Comparison of ENCODE assay signal across 11 cellular contexts in genomic region chr13:113928701-113929627, GRCh38. TPM values are rescaled to one million over a fixed set of nuclear protein-coding genes. Genes with fewer than 3 reads are reported as not detected.
DNase-seq lines count a peak whose midpoint lies in the region; ATAC-seq and TF ChIP-seq lines count a peak whose summit lies in the region.
"Had no signal": no experiment of that assay in that cellular context is flagged by ENCODE, and none has a peak within 500 bp of the region (broad histone marks: within the 10 kb centered on the region; RNA-seq: fewer than 3 reads in every experiment).

No MANE protein-coding gene starts in this region.

- peaks cover 0 to 4% (median 0%) of the 10 kb centered on the region in 7 donors for H3K9me3 Mint-ChIP-seq in CD14-positive monocyte

- TF ChIP-seq CTCF in CD14-positive monocyte (IDR thresholded peaks at IDR 0.05) = no peak

- no peaks in the 10 kb centered on the region for H3K27me3 ChIP-seq in adipocyte (replicated peaks; ENCODE audit: control insufficient read depth, insufficient read depth, low read length)

- peak overlapping the region; percentile 68 for H3K9ac ChIP-seq in adipocyte (ENCODE audit: low read length)

- DNase-seq in CD14-positive monocyte (ENCODE audit: low spot score) = peak; percentile 33
- peak; percentile 76 for DNase-seq in adipocyte (ENCODE audit: low read depth)
- peak in 38 of 42 donors; percentile 13 to 78 (median 52) for DNase-seq in head of caudate nucleus
- peak in 7 of 10 donors; percentile 30 to 88 (median 51) for DNase-seq in posterior cingulate gyrus
- DNase-seq in NCI-H526 treated with DMSO at 0.1 percent for 48 hours (lab: John Stamatoyannopoulos, UW) = no peak
- no peak for DNase-seq in HPDE6-E6E7 (ENCODE audit: extremely low spot score)
- DNase-seq: effector CD8-positive, alpha-beta T cell; NCI-H1105 treated with DMSO at 0.1 percent for 48 hours; small intestine had no signal

- intact Hi-C loops in CD14-positive monocyte (cut with micrococcal nuclease) = no loop called here
- intact Hi-C loops in head of caudate nucleus (cut with DNase I) = no loop called here
- intact Hi-C loops in posterior cingulate gyrus (cut with DNase I) = no loop called here

- no peaks in the 10 kb centered on the region for H3K9me3 ChIP-seq in adipocyte (ENCODE audit: control insufficient read depth, low read length)

- H3K4me3 ChIP-seq in adipocyte (ENCODE audit: low read length) = no peak overlapping the region

- peak overlapping the region in 1 of 7 donors; percentile 31 for H3K27ac Mint-ChIP-seq in CD14-positive monocyte

- no peaks in the 10 kb centered on the region for H3K36me3 Mint-ChIP-seq in CD14-positive monocyte

- H3K4me1 ChIP-seq in adipocyte (ENCODE audit: control insufficient read depth, insufficient read depth, low read length) = peaks cover 34% of the 10 kb centered on the region

- peak overlapping the region in 1 of 2 donors; percentile 9 for H3K4me3 Mint-ChIP-seq in CD14-positive monocyte

- no peaks in the 10 kb centered on the region for H3K4me1 Mint-ChIP-seq in CD14-positive monocyte

- ATAC-seq in HG03095 (IDR thresholded peaks at IDR 0.05; ENCODE audit: unreplicated experiment) = no peak
- ATAC-seq in GM18505 (IDR thresholded peaks at IDR 0.05; ENCODE audit: unreplicated experiment) = no peak

- peaks cover 25 to 72% (median 30%) of the 10 kb centered on the region in 3 donors for H3K27me3 Mint-ChIP-seq in CD14-positive monocyte (ENCODE audit: low read depth in 3 of 3)

- H3K36me3 ChIP-seq in adipocyte (ENCODE audit: control insufficient read depth, insufficient read depth, low read length, severe bottlenecking) = no peaks in the 10 kb centered on the region

- no peak for TF ChIP-seq POLR2A in GM18505 (IDR thresholded peaks at IDR 0.05; ENCODE audit: borderline replicate concordance, extremely low read depth, insufficient read depth, insufficient read length)

RNA-seq across cellular contexts. Expression of gene C13orf46, which starts 44.9 kb away (rescaled TPM):
- under 1 TPM in 1 of 2 donors, not detected in 1; 0.05 TPM for polyA plus RNA-seq in CD14-positive monocyte

Comparison
In these comparisons a context has a peak if more than half of its experiments do, and no peak if none do; other contexts are left out.
1. DNase-seq: peak in CD14-positive monocyte (single experiment), adipocyte (single experiment), head of caudate nucleus (38 of 42) and posterior cingulate gyrus (7 of 10); none in NCI-H526 treated with DMSO at 0.1 percent for 48 hours (single experiment) and HPDE6-E6E7 (single experiment).